In genomic region chr10:3067859-3068179, GRCh38 we compare ENCODE assay signal across 8 cellular contexts. TPM values are rescaled to one million over a fixed set of nuclear protein-coding genes. Genes with fewer than 3 reads are reported as not detected.
DNase-seq lines count a peak whose midpoint lies in the region; ATAC-seq, FAIRE-seq and TF ChIP-seq lines count a peak whose summit lies in the region.

No MANE protein-coding gene starts in this region.

- H3K27me3 Mint-ChIP-seq in activated naive CD8-positive, alpha-beta T cell treated with anti-CD3 and anti-CD28 coated beads, Interleukin-2, amount 50 U/mL, for 24 hours: peaks cover 18% of the 10 kb centered on the region

- CTCF ChIA-PET in HepG2 (lab: Yijun Ruan, JAX; ENCODE audit: low intra/inter-chr PET ratio, low total read pairs): no interaction called here

- TF ChIP-seq RAD21 in HepG2 (CRISPR knock-in tag; IDR thresholded peaks at IDR 0.05): no peak

- TF ChIP-seq EP300 in HepG2 (IDR thresholded peaks at IDR 0.05; ENCODE audit: low read depth in 2 of 2, low read length in 2 of 2) (no peak), HepG2 (CRISPR knock-in tag; IDR thresholded peaks at IDR 0.05; ENCODE audit: borderline replicate concordance) (no peak), transverse colon (IDR thresholded peaks at IDR 0.05; ENCODE audit: low read depth) (no peak)

- H3K27ac Mint-ChIP-seq in activated naive CD8-positive, alpha-beta T cell treated with anti-CD3 and anti-CD28 coated beads, Interleukin-2, amount 50 U/mL, for 24 hours: peak overlapping the region; percentile 91

- H3K4me2 ChIP-seq in HepG2 (ENCODE audit: low read depth, low read length): peak overlapping the region; percentile 47; the same call in 1 of the 2 replicates

- H3K27me3 ChIP-seq in heart left ventricle (peaks cover 0 to 9% (median 0%) of the 10 kb centered on the region in 9 donors), HepG2 (ENCODE audit: control insufficient read depth in 1 of 2, insufficient read depth in 2 of 2, low read length in 2 of 2) (peaks cover 0 to 8% of the 10 kb centered on the region in 2 experiments; a peak in 2 of 5 replicates), transverse colon (peaks cover 18% of the 10 kb centered on the region)

- peaks cover 40% of the 10 kb centered on the region for H3K36me3 Mint-ChIP-seq in activated naive CD8-positive, alpha-beta T cell treated with anti-CD3 and anti-CD28 coated beads, Interleukin-2, amount 50 U/mL, for 24 hours (ENCODE audit: low read depth)

- H3K4me3 ChIP-seq in heart left ventricle (peak overlapping the region; percentile 65 to 91 (median 78)), HepG2 (replicated peaks in 1 of 3; ENCODE audit: insufficient read depth in 1 of 3, low read depth in 2 of 3, low read length in 3 of 3) (peak overlapping the region; percentile 21 to 61 (median 60); a peak in 5 of 6 replicates), transverse colon (peak overlapping the region; percentile 48 to 92 (median 86))

- TF ChIP-seq CTCF in heart left ventricle (IDR thresholded peaks at IDR 0.05) (no peak), HepG2 (CRISPR knock-in tag; IDR thresholded peaks at IDR 0.05) (no peak), transverse colon (IDR thresholded peaks at IDR 0.05) (no peak)

- no peaks in the 10 kb centered on the region for H4K20me1 ChIP-seq in HepG2 (ENCODE audit: insufficient read depth, low read length)

- no TSS peak for BruUV-seq in HepG2 (replicated peaks; lab: Mats Ljungman, UMichigan)

- no peak for FAIRE-seq in HepG2 (lab: Jason Lieb, UNC)

- 0 to 1% (median 0%) methylated on average over 2 to 29 of the region's 29 CpGs for WGBS in heart left ventricle, 4 donors
- 46% methylated on average over 10 of the region's 29 CpGs for WGBS in HepG2 (ENCODE audit: low lambda C conversion rate)
- 2% methylated on average over 25 of the region's 29 CpGs; no CpG with 5 or more reads in 1 of the 2 donors for WGBS in transverse colon (ENCODE audit: low coverage in 1 of 2), 2 donors

- intact Hi-C loops in heart left ventricle (cut with DNase I): loop anchor here in 3 of 10 donors (1.0 to 5.0 kb wide), 4 partner anchors 28 to 104 kb away; partner anchors contain the start of gene PITRM1 (in 1 of the 3)
- intact Hi-C loops in cardiac septum (cut with DNase I): loop anchor here (1.0 kb wide), 1 partner anchor 39 kb away; no protein-coding TSS in a partner anchor
- intact Hi-C loops in HepG2 (cut with micrococcal nuclease; ENCODE audit: unreplicated experiment): no loop called here
- intact Hi-C loops in transverse colon (cut with DNase I; ENCODE audit: low total_unique reads): no loop called here

- H3K9me3 ChIP-seq in heart left ventricle (no peaks in the 10 kb centered on the region), HepG2 (ENCODE audit: low read length) (no peaks in the 10 kb centered on the region), transverse colon (no peaks in the 10 kb centered on the region)

- H3K4me1 Mint-ChIP-seq in activated naive CD8-positive, alpha-beta T cell treated with anti-CD3 and anti-CD28 coated beads, Interleukin-2, amount 50 U/mL, for 24 hours: peaks cover 36% of the 10 kb centered on the region

- DNase-seq in heart left ventricle: no peak
- DNase-seq in cardiac septum (ENCODE audit: low spot score): no peak
- DNase-seq in activated naive CD8-positive, alpha-beta T cell treated with anti-CD3 and anti-CD28 coated beads, Interleukin-2, amount 50 U/mL, for 24 hours: peak; percentile 34
- no peak for DNase-seq in HepG2 (ENCODE audit: low spot score)
- DNase-seq in transverse colon: peak; percentile 17
- no peak for DNase-seq in HUDEP-2 (lab: John Stamatoyannopoulos, UW; ENCODE audit: unreplicated experiment in 76 of 76)
- DNase-seq in central memory CD4-positive, alpha-beta T cell: no peak

- TF ChIP-seq POLR2A in heart left ventricle (IDR thresholded peaks at IDR 0.05): no peak
- no peak for TF ChIP-seq POLR2A in HepG2 (IDR thresholded peaks at IDR 0.05; ENCODE audit: insufficient read depth in 1 of 2, low read depth in 2 of 2, low read length in 2 of 2)
- TF ChIP-seq POLR2A in transverse colon (IDR thresholded peaks at IDR 0.05): no peak

- H3K4me3 Mint-ChIP-seq in activated naive CD8-positive, alpha-beta T cell treated with anti-CD3 and anti-CD28 coated beads, Interleukin-2, amount 50 U/mL, for 24 hours: peak overlapping the region; percentile 87

- H3K27ac ChIP-seq in heart left ventricle (peak overlapping the region; percentile 5 to 97 (median 88)), HepG2 (ENCODE audit: extremely low read length, insufficient read depth, low read length) (no peak overlapping the region), transverse colon (peak overlapping the region; percentile 73 to 85 (median 82))

- no peaks in the 10 kb centered on the region for H3K9me3 Mint-ChIP-seq in activated naive CD8-positive, alpha-beta T cell treated with anti-CD3 and anti-CD28 coated beads, Interleukin-2, amount 50 U/mL, for 24 hours

- POLR2A ChIA-PET in HepG2 (lab: Yijun Ruan, JAX): no interaction called here

- in situ Hi-C loops in HepG2 (cut with HindIII; ENCODE audit: extremely low pct_ligation_motif_present, low pct_unique_long_range_greater_than_20kb): no loop called here
- in situ Hi-C loops in transverse colon (cut with MboI; ENCODE audit: low pct_ligation_motif_present in 1 of 4, low pct_unique_long_range_greater_than_20kb in 1 of 4, low sequenced_read_pairs in 3 of 4): no loop called here

- no peaks in the 10 kb centered on the region for H3K79me2 ChIP-seq in HepG2 (ENCODE audit: insufficient read depth, low read length)

- no peak for ATAC-seq in heart left ventricle
- peak; percentile 3 for ATAC-seq in HG03175 (IDR thresholded peaks at IDR 0.05; ENCODE audit: unreplicated experiment)
- ATAC-seq in activated naive CD8-positive, alpha-beta T cell treated with anti-CD3 and anti-CD28 coated beads, Interleukin-2, amount 50 U/mL, for 24 hours: peak; percentile 1
- ATAC-seq in HepG2: no peak

- no peak overlapping the region for H2AFZ ChIP-seq in HepG2 (ENCODE audit: low read length)

- H3K36me3 ChIP-seq in heart left ventricle: peaks cover 0 to 9% (median 3%) of the 10 kb centered on the region in 9 donors
- H3K36me3 ChIP-seq in HepG2 (replicated peaks in 1 of 2; ENCODE audit: control insufficient read depth in 1 of 2, insufficient read depth in 2 of 2, low read length in 2 of 2): no peaks in the 10 kb centered on the region
- no peaks in the 10 kb centered on the region for H3K36me3 ChIP-seq in transverse colon

- H3K9ac ChIP-seq in HepG2 (ENCODE audit: insufficient read depth, low read depth, low read length): no peak overlapping the region

- peaks cover 0 to 60% (median 23%) of the 10 kb centered on the region in 12 donors for H3K4me1 ChIP-seq in heart left ventricle
- H3K4me1 ChIP-seq in HepG2 (ENCODE audit: insufficient read depth, low read length): no peaks in the 10 kb centered on the region
- H3K4me1 ChIP-seq in transverse colon: peaks cover 6 to 19% (median 16%) of the 10 kb centered on the region in 4 donors

TF ChIP-seq in HepG2, 621 proteins besides CTCF, POLR2A, EP300 and RAD21 (continues in another document):
- TF ChIP-seq TRIM24 (CRISPR knock-in tag; IDR thresholded peaks at IDR 0.05): no peak

RNA-seq across cellular contexts. Expression of gene PFKP, which starts 0.5 kb away (rescaled TPM):
- 100 to 1,000 TPM; 141 to 318 (median 183) TPM for total RNA-seq in heart left ventricle
- polyA plus RNA-seq in heart left ventricle: 100 to 1,000 TPM in 1 of 2 donors, 10 to 100 TPM in 1; 68.0 to 231 TPM
- total RNA-seq in cardiac septum: 215 TPM
- 0.80 and 1.3 TPM in 2 replicates for total RNA-seq in HepG2 (2016; rRNA removed; fragmentation: Illumina TruSeq; extraction: Trizol)
- total RNA-seq in HepG2 (2016; cell fraction: cytosol; rRNA removed; fragmentation: Illumina TruSeq; extraction: Trizol; ENCODE audit: low read depth): 0.26 and 0.51 TPM in 2 replicates
- 0.52 and 0.78 TPM in 2 replicates for total RNA-seq in HepG2 (2016; cell fraction: insoluble cytoplasmic fraction; rRNA removed; fragmentation: Illumina TruSeq; extraction: Trizol)
- 0.72 and 1.1 TPM in 2 replicates for total RNA-seq in HepG2 (2016; cell fraction: membrane; rRNA removed; fragmentation: Illumina TruSeq; extraction: Trizol)
- total RNA-seq in HepG2 (2016; cell fraction: nucleus; rRNA removed; fragmentation: Illumina TruSeq; extraction: Trizol): 1.5 and 2.3 TPM in 2 replicates
- polyA plus RNA-seq in HepG2 (2011; rRNA removed): 1.9 and 2.4 TPM in 2 replicates
- 1.1 and 2.1 TPM in 2 replicates for polyA plus RNA-seq in HepG2 (2011; cell fraction: cytosol; rRNA removed)
- 4.2 and 9.0 TPM in 2 replicates for polyA plus RNA-seq in HepG2 (2011; cell fraction: nucleus; rRNA removed)
- 1.1 and 1.3 TPM in 2 replicates for polyA plus RNA-seq in HepG2 (2012)
- polyA plus RNA-seq in HepG2 (2016; cell fraction: cytosol; fragmentation: Illumina TruSeq; extraction: Trizol; ENCODE audit: low read depth): 0.06 and 0.10 TPM in 2 replicates
- polyA plus RNA-seq in HepG2 (2016; cell fraction: insoluble cytoplasmic fraction; fragmentation: Illumina TruSeq; extraction: Trizol; ENCODE audit: low read depth): 0.36 and 0.66 TPM in 2 replicates
- 0.11 and 0.49 TPM in 2 replicates for polyA plus RNA-seq in HepG2 (2016; cell fraction: membrane; fragmentation: Illumina TruSeq; extraction: Trizol; ENCODE audit: low read depth)
- polyA plus RNA-seq in HepG2 (2016; cell fraction: nucleus; fragmentation: Illumina TruSeq; extraction: Trizol; ENCODE audit: insufficient read depth, low read depth): 0.51 and 1.1 TPM in 2 replicates
- polyA minus RNA-seq in HepG2 (2011; rRNA and poly(A)+ RNA removed; ENCODE audit: low replicate concordance): 4.4 and 87.6 TPM in 2 replicates
- 2.4 and 2.7 TPM in 2 replicates for polyA minus RNA-seq in HepG2 (2011; cell fraction: cytosol; rRNA and poly(A)+ RNA removed)
- 1.5 and 3.5 TPM in 2 replicates for polyA minus RNA-seq in HepG2 (2011; cell fraction: nucleus; rRNA and poly(A)+ RNA removed)
- 10 to 100 TPM; 53.9 to 93.9 (median 66.2) TPM for total RNA-seq in transverse colon

Comparison
In these comparisons a context has a peak if more than half of its experiments do, and no peak if none do; other contexts are left out.
1. ATAC-seq: peak in HG03175 (single experiment) and activated naive CD8-positive, alpha-beta T cell treated with anti-CD3 and anti-CD28 coated beads, Interleukin-2, amount 50 U/mL, for 24 hours (single experiment); none in heart left ventricle (0 of 4) and HepG2 (single experiment).
2. DNase-seq: peak in activated naive CD8-positive, alpha-beta T cell treated with anti-CD3 and anti-CD28 coated beads, Interleukin-2, amount 50 U/mL, for 24 hours (single experiment) and transverse colon (single experiment); none in heart left ventricle (0 of 5), cardiac septum (single experiment), HepG2 (single experiment), HUDEP-2 (0 of 76) and central memory CD4-positive, alpha-beta T cell (single experiment).
3. RNA of gene PFKP, which starts 0.5 kb away (total RNA-seq): 215 TPM in cardiac septum (single experiment), 141 to 318 TPM in heart left ventricle and 53.9 to 93.9 TPM in transverse colon; 0.26 to 2.3 TPM in HepG2; every median in the first group is over 10 times any median in the second.
4. Peak in every context shown above with its lines, with median percentiles within 50 percentile points of each other: H3K4me3 ChIP-seq.